ENCODE assay signal across 1 cellular context in the genomic region with DNA sequence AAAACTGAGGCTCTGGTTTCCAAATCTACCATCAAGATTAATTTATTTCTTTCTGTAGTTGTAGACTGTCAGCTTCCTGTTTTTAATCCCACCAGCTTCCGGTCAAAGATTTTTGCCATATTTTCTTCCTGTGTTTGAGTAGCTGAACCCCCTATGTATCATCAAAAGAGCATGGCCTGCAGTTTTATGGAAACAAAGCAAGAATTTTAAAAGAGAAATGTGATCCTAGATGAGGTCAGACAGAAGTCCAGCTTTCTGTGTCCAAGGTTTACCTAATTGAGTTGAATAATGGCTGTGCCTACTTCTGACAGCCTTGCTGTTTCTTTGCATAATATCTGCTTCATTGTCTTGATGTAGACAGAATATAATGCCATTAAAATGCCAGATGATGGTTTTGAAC.
TF ChIP-seq lines count a peak whose summit lies in the region.

No MANE protein-coding gene starts in this region.

TF ChIP-seq in endothelial cell of umbilical vein, 7 proteins besides CTCF, POLR2A, EP300 and RAD21:
- TF ChIP-seq, protein P1, sequence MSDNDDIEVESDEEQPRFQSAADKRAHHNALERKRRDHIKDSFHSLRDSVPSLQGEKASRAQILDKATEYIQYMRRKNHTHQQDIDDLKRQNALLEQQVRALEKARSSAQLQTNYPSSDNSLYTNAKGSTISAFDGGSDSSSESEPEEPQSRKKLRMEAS (IDR thresholded peaks at IDR 0.05; ENCODE audit: insufficient read depth, insufficient read length) = no peak
- TF ChIP-seq JUN (IDR thresholded peaks at IDR 0.05; ENCODE audit: borderline replicate concordance, insufficient read depth, insufficient read length, low read depth) (peak; percentile 11), FOS (IDR thresholded peaks at IDR 0.05; ENCODE audit: borderline replicate concordance, insufficient read depth, low read length) (peak; percentile 13)
